In genomic region chr5:135535820-135536801, GRCh38 we compare ENCODE assay signal across 1 cellular context.
TF ChIP-seq lines count a peak whose summit lies in the region.

NEUROG1 (minus strand) TSS chr5:135535964; CDS start chr5:135535690, 274 bp downstream.

TF ChIP-seq in HEK293, 187 proteins besides CTCF, POLR2A, EP300 and RAD21 (continued from another document and continues in another):
- TF ChIP-seq ZSCAN18 (tag by site-specific recombination; IDR thresholded peaks at IDR 0.05), result no peak
- no peak for TF ChIP-seq ZNF221 (tag by site-specific recombination; IDR thresholded peaks at IDR 0.05; ENCODE audit: borderline replicate concordance)
- no peak for TF ChIP-seq ZNF354C (tag by site-specific recombination; IDR thresholded peaks at IDR 0.05; ENCODE audit: borderline replicate concordance, low read depth)
- TF ChIP-seq, protein P1, sequence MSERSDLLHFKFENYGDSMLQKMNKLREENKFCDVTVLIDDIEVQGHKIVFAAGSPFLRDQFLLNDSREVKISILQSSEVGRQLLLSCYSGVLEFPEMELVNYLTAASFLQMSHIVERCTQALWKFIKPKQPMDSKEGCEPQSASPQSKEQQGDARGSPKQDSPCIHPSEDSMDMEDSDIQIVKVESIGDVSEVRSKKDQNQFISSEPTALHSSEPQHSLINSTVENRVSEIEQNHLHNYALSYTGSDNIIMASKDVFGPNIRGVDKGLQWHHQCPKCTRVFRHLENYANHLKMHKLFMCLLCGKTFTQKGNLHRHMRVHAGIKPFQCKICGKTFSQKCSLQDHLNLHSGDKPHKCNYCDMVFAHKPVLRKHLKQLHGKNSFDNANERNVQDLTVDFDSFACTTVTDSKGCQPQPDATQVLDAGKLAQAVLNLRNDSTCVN (tag by site-specific recombination; optimal IDR thresholded peaks at IDR 0.05), result peak; percentile 83
- peak; percentile 90 for TF ChIP-seq SP2 (tag by site-specific recombination; IDR thresholded peaks at IDR 0.05)
- peak; percentile 70 for TF ChIP-seq ZEB2 (tag by site-specific recombination; IDR thresholded peaks at IDR 0.05)
- TF ChIP-seq YY1 (tag by site-specific recombination; IDR thresholded peaks at IDR 0.05), result 0 out of 2 replicates have a peak, but pooled peaks have one; percentile 50
- TF ChIP-seq ZNF449 (tag by site-specific recombination; IDR thresholded peaks at IDR 0.05), result peak; percentile 63; the same call in 1 of the 2 replicates
- TF ChIP-seq KLF16 (tag by site-specific recombination; IDR thresholded peaks at IDR 0.05), result 0 out of 2 replicates have a peak, but pooled peaks have one; percentile 30
- no peak for TF ChIP-seq ZNF48 (tag by site-specific recombination; IDR thresholded peaks at IDR 0.05)
- TF ChIP-seq ZNF138 (tag by site-specific recombination; IDR thresholded peaks at IDR 0.05; ENCODE audit: borderline replicate concordance), result no peak
- TF ChIP-seq ZNF701 (tag by site-specific recombination; IDR thresholded peaks at IDR 0.05), result no peak
- TF ChIP-seq ZNF24 (tag by site-specific recombination; IDR thresholded peaks at IDR 0.05), result 0 out of 2 replicates have a peak, but pooled peaks have one; percentile 10
- no peak for TF ChIP-seq ZBTB1 (tag by site-specific recombination; IDR thresholded peaks at IDR 0.05)
- TF ChIP-seq SP3 (tag by site-specific recombination; IDR thresholded peaks at IDR 0.05), result peak; percentile 81
- TF ChIP-seq ZNF658 (tag by site-specific recombination; IDR thresholded peaks at IDR 0.05), result no peak
- TF ChIP-seq ZNF266 (tag by site-specific recombination; IDR thresholded peaks at IDR 0.05; ENCODE audit: low read depth), result no peak
- no peak for TF ChIP-seq ZNF664 (tag by site-specific recombination; IDR thresholded peaks at IDR 0.05)
- TF ChIP-seq, protein P2, sequence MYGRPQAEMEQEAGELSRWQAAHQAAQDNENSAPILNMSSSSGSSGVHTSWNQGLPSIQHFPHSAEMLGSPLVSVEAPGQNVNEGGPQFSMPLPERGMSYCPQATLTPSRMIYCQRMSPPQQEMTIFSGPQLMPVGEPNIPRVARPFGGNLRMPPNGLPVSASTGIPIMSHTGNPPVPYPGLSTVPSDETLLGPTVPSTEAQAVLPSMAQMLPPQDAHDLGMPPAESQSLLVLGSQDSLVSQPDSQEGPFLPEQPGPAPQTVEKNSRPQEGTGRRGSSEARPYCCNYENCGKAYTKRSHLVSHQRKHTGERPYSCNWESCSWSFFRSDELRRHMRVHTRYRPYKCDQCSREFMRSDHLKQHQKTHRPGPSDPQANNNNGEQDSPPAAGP (tag by site-specific recombination; IDR thresholded peaks at IDR 0.05), result peak; percentile 91
- TF ChIP-seq ZNF518A (tag by site-specific recombination; conservative IDR thresholded peaks at IDR 0.05; ENCODE audit: low read depth), result no peak
- TF ChIP-seq TCF7L2 (IDR thresholded peaks at IDR 0.05; ENCODE audit: borderline replicate concordance, low read depth, low read length), result peak; percentile 21; the same call in 1 of the 2 replicates
- TF ChIP-seq ZNF596 (tag by site-specific recombination; IDR thresholded peaks at IDR 0.05), result no peak
- peak; percentile 49; the same call in 1 of the 2 replicates for TF ChIP-seq ZXDB (tag by site-specific recombination; IDR thresholded peaks at IDR 0.05)
- peak; percentile 74 for TF ChIP-seq OSR2 (tag by site-specific recombination; IDR thresholded peaks at IDR 0.05)
- no peak for TF ChIP-seq GFI1B (tag by site-specific recombination; IDR thresholded peaks at IDR 0.05)
- TF ChIP-seq ZNF2 (tag by site-specific recombination; IDR thresholded peaks at IDR 0.05), result 0 out of 2 replicates have a peak, but pooled peaks have one; percentile 29
- no peak for TF ChIP-seq ZNF10 (tag by site-specific recombination; IDR thresholded peaks at IDR 0.05)
- TF ChIP-seq ZNF121 (tag by site-specific recombination; IDR thresholded peaks at IDR 0.05), result 0 out of 2 replicates have a peak, but pooled peaks have one; percentile 12
- TF ChIP-seq ZBTB8A (tag by site-specific recombination; IDR thresholded peaks at IDR 0.05), result peak; percentile 91
- no peak for TF ChIP-seq ZNF394 (tag by site-specific recombination; IDR thresholded peaks at IDR 0.05; ENCODE audit: borderline replicate concordance)
- TF ChIP-seq WT1 (tag by site-specific recombination; IDR thresholded peaks at IDR 0.05), result peak; percentile 83
- TF ChIP-seq ZNF776 (tag by site-specific recombination; IDR thresholded peaks at IDR 0.05; ENCODE audit: borderline replicate concordance), result no peak
- TF ChIP-seq ZNF175 (tag by site-specific recombination; IDR thresholded peaks at IDR 0.05), result no peak
- TF ChIP-seq, protein P3, sequence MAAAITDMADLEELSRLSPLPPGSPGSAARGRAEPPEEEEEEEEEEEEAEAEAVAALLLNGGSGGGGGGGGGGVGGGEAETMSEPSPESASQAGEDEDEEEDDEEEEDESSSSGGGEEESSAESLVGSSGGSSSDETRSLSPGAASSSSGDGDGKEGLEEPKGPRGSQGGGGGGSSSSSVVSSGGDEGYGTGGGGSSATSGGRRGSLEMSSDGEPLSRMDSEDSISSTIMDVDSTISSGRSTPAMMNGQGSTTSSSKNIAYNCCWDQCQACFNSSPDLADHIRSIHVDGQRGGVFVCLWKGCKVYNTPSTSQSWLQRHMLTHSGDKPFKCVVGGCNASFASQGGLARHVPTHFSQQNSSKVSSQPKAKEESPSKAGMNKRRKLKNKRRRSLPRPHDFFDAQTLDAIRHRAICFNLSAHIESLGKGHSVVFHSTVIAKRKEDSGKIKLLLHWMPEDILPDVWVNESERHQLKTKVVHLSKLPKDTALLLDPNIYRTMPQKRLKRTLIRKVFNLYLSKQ (tag by site-specific recombination; IDR thresholded peaks at IDR 0.05; ENCODE audit: borderline replicate concordance), result no peak
- peak; percentile 86 for TF ChIP-seq SP7 (tag by site-specific recombination; IDR thresholded peaks at IDR 0.05)
- TF ChIP-seq MZF1 (tag by site-specific recombination; IDR thresholded peaks at IDR 0.05; ENCODE audit: borderline replicate concordance), result peak; percentile 31; the same call in 1 of the 2 replicates
- TF ChIP-seq ZNF501 (tag by site-specific recombination; IDR thresholded peaks at IDR 0.05), result peak; percentile 47; the same call in 1 of the 2 replicates
- TF ChIP-seq, protein P4, sequence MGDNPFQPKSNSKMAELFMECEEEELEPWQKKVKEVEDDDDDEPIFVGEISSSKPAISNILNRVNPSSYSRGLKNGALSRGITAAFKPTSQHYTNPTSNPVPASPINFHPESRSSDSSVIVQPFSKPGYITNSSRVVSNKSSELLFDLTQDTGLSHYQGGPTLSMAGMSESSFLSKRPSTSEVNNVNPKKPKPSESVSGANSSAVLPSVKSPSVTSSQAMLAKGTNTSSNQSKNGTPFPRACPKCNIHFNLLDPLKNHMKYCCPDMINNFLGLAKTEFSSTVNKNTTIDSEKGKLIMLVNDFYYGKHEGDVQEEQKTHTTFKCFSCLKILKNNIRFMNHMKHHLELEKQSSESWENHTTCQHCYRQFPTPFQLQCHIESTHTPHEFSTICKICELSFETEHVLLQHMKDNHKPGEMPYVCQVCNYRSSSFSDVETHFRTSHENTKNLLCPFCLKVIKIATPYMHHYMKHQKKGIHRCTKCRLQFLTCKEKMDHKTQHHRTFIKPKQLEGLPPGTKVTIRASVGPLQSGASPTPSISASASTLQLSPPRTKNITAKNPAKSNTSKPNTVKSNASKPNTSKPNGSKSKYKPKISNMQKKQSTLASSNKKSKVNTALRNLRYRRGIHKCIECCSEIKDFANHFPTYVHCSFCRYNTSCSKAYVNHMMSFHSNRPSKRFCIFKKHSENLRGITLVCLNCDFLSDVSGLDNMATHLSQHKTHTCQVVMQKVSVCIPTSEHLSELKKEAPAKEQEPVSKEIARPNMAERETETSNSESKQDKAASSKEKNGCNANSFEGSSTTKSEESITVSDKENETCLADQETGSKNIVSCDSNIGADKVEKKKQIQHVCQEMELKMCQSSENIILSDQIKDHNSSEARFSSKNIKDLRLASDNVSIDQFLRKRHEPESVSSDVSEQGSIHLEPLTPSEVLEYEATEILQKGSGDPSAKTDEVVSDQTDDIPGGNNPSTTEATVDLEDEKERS (tag by site-specific recombination; IDR thresholded peaks at IDR 0.05), result no peak
- no peak for TF ChIP-seq ZNF155 (tag by site-specific recombination; IDR thresholded peaks at IDR 0.05)
- TF ChIP-seq ZFHX2 (tag by site-specific recombination; conservative IDR thresholded peaks at IDR 0.05), result peak; percentile 83
- peak; percentile 74; the same call in 1 of the 2 replicates for TF ChIP-seq GLIS2 (tag by site-specific recombination; IDR thresholded peaks at IDR 0.05)
- TF ChIP-seq, protein P5, sequence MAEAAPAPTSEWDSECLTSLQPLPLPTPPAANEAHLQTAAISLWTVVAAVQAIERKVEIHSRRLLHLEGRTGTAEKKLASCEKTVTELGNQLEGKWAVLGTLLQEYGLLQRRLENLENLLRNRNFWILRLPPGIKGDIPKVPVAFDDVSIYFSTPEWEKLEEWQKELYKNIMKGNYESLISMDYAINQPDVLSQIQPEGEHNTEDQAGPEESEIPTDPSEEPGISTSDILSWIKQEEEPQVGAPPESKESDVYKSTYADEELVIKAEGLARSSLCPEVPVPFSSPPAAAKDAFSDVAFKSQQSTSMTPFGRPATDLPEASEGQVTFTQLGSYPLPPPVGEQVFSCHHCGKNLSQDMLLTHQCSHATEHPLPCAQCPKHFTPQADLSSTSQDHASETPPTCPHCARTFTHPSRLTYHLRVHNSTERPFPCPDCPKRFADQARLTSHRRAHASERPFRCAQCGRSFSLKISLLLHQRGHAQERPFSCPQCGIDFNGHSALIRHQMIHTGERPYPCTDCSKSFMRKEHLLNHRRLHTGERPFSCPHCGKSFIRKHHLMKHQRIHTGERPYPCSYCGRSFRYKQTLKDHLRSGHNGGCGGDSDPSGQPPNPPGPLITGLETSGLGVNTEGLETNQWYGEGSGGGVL (tag by site-specific recombination; IDR thresholded peaks at IDR 0.05), result peak; percentile 71
- TF ChIP-seq SCRT2 (tag by site-specific recombination; IDR thresholded peaks at IDR 0.05), result peak; percentile 34; the same call in 1 of the 2 replicates
- TF ChIP-seq ZNF521 (tag by site-specific recombination; IDR thresholded peaks at IDR 0.05), result no peak
- TF ChIP-seq ELK4 (IDR thresholded peaks at IDR 0.05; ENCODE audit: borderline replicate concordance, low read depth, low read length), result no peak
- TF ChIP-seq KLF8 (tag by site-specific recombination; IDR thresholded peaks at IDR 0.05), result peak; percentile 47; the same call in 1 of the 2 replicates
